In genomic region chr20:834151-834747, GRCh38 we compare ENCODE assay signal across 8 cellular contexts. TPM values are rescaled to one million over a fixed set of nuclear protein-coding genes. Genes with fewer than 3 reads are reported as not detected.
DNase-seq lines count a peak whose midpoint lies in the region; ATAC-seq and TF ChIP-seq lines count a peak whose summit lies in the region.

No MANE protein-coding gene starts in this region.

- peak overlapping the region; percentile 91 for H3K4me3 Mint-ChIP-seq in Caco-2 (ENCODE audit: unreplicated experiment)
- H3K4me3 Mint-ChIP-seq in central memory CD8-positive, alpha-beta T cell, result peak overlapping the region; percentile 90

- 5% methylated on average over 18 of the region's 18 CpGs for WGBS in HUES64

- no peaks in the 10 kb centered on the region for H3K36me3 ChIP-seq in Caco-2 (ENCODE audit: control insufficient read depth, insufficient read depth, low read length)
- no peaks in the 10 kb centered on the region for H3K36me3 ChIP-seq in HUES64 (ENCODE audit: insufficient read depth, low read length)
- H3K36me3 ChIP-seq in mucosa of rectum (ENCODE audit: control insufficient read depth in 2 of 2, insufficient read depth in 2 of 2, low read length in 2 of 2), result no peaks in the 10 kb centered on the region

- ATAC-seq in central memory CD8-positive, alpha-beta T cell (replicated peaks; ENCODE audit: extremely low read depth, poor library complexity, severe bottlenecking), result no peak
- ATAC-seq in GM21619 (IDR thresholded peaks at IDR 0.05; ENCODE audit: unreplicated experiment), result no peak

- peaks cover 13% of the 10 kb centered on the region for H3K4me1 Mint-ChIP-seq in Caco-2 (ENCODE audit: low read depth, unreplicated experiment)
- H3K4me1 Mint-ChIP-seq in central memory CD8-positive, alpha-beta T cell, result peaks cover 49% of the 10 kb centered on the region

- BruUV-seq in Caco-2 (replicated peaks; lab: Mats Ljungman, UMichigan), result TSS peak; percentile 58

- DNase-seq in Caco-2 (no peak), MV-4-11 (lab: John Stamatoyannopoulos, UW) (no peak), nucleus accumbens (lab: John Stamatoyannopoulos, UW) (no peak)
- no peak for DNase-seq in central memory CD8-positive, alpha-beta T cell (ENCODE audit: low spot score in 2 of 2)
- no peak for DNase-seq in effector CD8-positive, alpha-beta T cell (lab: John Stamatoyannopoulos, UW)

- no peaks in the 10 kb centered on the region for H3K9me3 ChIP-seq in Caco-2
- no peaks in the 10 kb centered on the region for H3K9me3 ChIP-seq in HUES64 (ENCODE audit: insufficient read depth, low read depth, low read length)
- no peaks in the 10 kb centered on the region for H3K9me3 ChIP-seq in mucosa of rectum (ENCODE audit: control insufficient read depth in 2 of 2, low read length in 2 of 2)

- no peaks in the 10 kb centered on the region for H3K27me3 Mint-ChIP-seq in Caco-2 (ENCODE audit: insufficient read depth, unreplicated experiment)
- H3K27me3 Mint-ChIP-seq in central memory CD8-positive, alpha-beta T cell, result no peaks in the 10 kb centered on the region

- H3K36me3 Mint-ChIP-seq in Caco-2 (ENCODE audit: insufficient read depth, unreplicated experiment), result no peaks in the 10 kb centered on the region
- peaks cover 14% of the 10 kb centered on the region for H3K36me3 Mint-ChIP-seq in central memory CD8-positive, alpha-beta T cell (ENCODE audit: insufficient read depth)

- H3K27ac Mint-ChIP-seq in Caco-2 (ENCODE audit: unreplicated experiment), result peak overlapping the region; percentile 36
- H3K27ac Mint-ChIP-seq in central memory CD8-positive, alpha-beta T cell (ENCODE audit: low read depth), result peak overlapping the region; percentile 91

- H3K4me3 ChIP-seq in Caco-2 (ENCODE audit: low read depth, low read length) (peak overlapping the region; percentile 71), HUES64 (ENCODE audit: low read length) (peak overlapping the region; percentile 77), mucosa of rectum (ENCODE audit: low read length in 2 of 2) (peak overlapping the region; percentile 86 to 91)

- CTCF ChIA-PET in Caco-2 (lab: Charles Lee), result interaction anchor here (0.6 kb wide), 1 partner anchor 10 kb away, joined by 4 read pairs; no protein-coding TSS in a partner anchor

- POLR2A ChIA-PET in Caco-2 (lab: Charles Lee), result no interaction called here

- H3K9me3 Mint-ChIP-seq in Caco-2 (ENCODE audit: unreplicated experiment), result no peaks in the 10 kb centered on the region
- H3K9me3 Mint-ChIP-seq in central memory CD8-positive, alpha-beta T cell, result no peaks in the 10 kb centered on the region

- no peak overlapping the region for H3K27ac ChIP-seq in HUES64 (ENCODE audit: low read depth, low read length)
- peak overlapping the region; percentile 72 to 80 for H3K27ac ChIP-seq in mucosa of rectum (ENCODE audit: low read depth in 2 of 2, low read length in 2 of 2)

- H3K27me3 ChIP-seq in Caco-2 (replicated peaks; ENCODE audit: control insufficient read depth, insufficient read depth, low read length) (no peaks in the 10 kb centered on the region), HUES64 (ENCODE audit: insufficient read depth, low read length) (peaks cover 18% of the 10 kb centered on the region), mucosa of rectum (ENCODE audit: control insufficient read depth in 2 of 2, insufficient read depth in 2 of 2, low read length in 2 of 2) (no peaks in the 10 kb centered on the region)

- H3K9ac ChIP-seq in HUES64 (ENCODE audit: low read depth, low read length) (peak overlapping the region; percentile 90; the same call in 1 of the 2 replicates), mucosa of rectum (ENCODE audit: low read depth in 1 of 2, low read length in 2 of 2) (peak overlapping the region; percentile 81 to 94)

- H3K4me1 ChIP-seq in Caco-2 (peaks cover 11% of the 10 kb centered on the region), HUES64 (ENCODE audit: insufficient read depth, low read length) (peaks cover 3% of the 10 kb centered on the region; the same call in 1 of the 2 replicates), mucosa of rectum (ENCODE audit: control insufficient read depth in 2 of 2, insufficient read depth in 2 of 2, low read length in 2 of 2) (peaks cover 13 to 16% of the 10 kb centered on the region in 2 donors)

- TF ChIP-seq CTCF in Caco-2 (IDR thresholded peaks at IDR 0.05; ENCODE audit: insufficient read depth in 1 of 2, low read depth in 1 of 2, low read length in 1 of 2, severe bottlenecking in 1 of 2, unreplicated experiment in 1 of 2), result no peak

- intact Hi-C loops in Caco-2 (cut with micrococcal nuclease; ENCODE audit: unreplicated experiment), result loop anchor here (5.0 kb wide), 1 partner anchor 283 kb away; the partner anchor contains the start of gene PSMF1

RNA-seq across cellular contexts. Expression of gene FAM110A, which starts 0.7 kb away (rescaled TPM):
- total RNA-seq in Caco-2 (2022), result 13.8 and 18.4 TPM in 2 replicates
- 4.8 TPM for polyA plus RNA-seq in HUES64 (2013, experiment 1 of 2)
- 6.3 TPM for polyA plus RNA-seq in HUES64 (2013, experiment 2 of 2)
